In genomic region chr12:12715459-12716150, GRCh38 we compare ENCODE assay signal across 8 cellular contexts. TPM values are rescaled to one million over a fixed set of nuclear protein-coding genes. Genes with fewer than 3 reads are reported as not detected.
DNase-seq lines count a peak whose midpoint lies in the region; ATAC-seq and TF ChIP-seq lines count a peak whose summit lies in the region.

No MANE protein-coding gene starts in this region.

- ATAC-seq in GM19395 (IDR thresholded peaks at IDR 0.05; ENCODE audit: unreplicated experiment) = peak; percentile 42
- ATAC-seq in GM18519 (IDR thresholded peaks at IDR 0.05; ENCODE audit: low FRiP score, unreplicated experiment) = no peak

- in situ Hi-C loops in Caki2 (cut with HindIII; ENCODE audit: low pct_unique_long_range_greater_than_20kb, low sequenced_read_pairs) = no loop called here

- peaks cover 18% of the 10 kb centered on the region for H3K36me3 ChIP-seq in HUES64 (ENCODE audit: insufficient read depth, low read length)
- peaks cover 5 to 10% (median 5%) of the 10 kb centered on the region in 3 donors for H3K36me3 ChIP-seq in skeletal muscle tissue (ENCODE audit: control insufficient read depth in 3 of 3, insufficient read depth in 3 of 3, low read length in 3 of 3)

- TF ChIP-seq CTCF in fibroblast of the aortic adventitia (IDR thresholded peaks at IDR 0.05; ENCODE audit: insufficient read depth, low read length) = no peak

- H3K27me3 ChIP-seq in HUES64 (ENCODE audit: insufficient read depth, low read length) (peaks cover 18% of the 10 kb centered on the region), skeletal muscle tissue (ENCODE audit: control insufficient read depth in 3 of 3, insufficient read depth in 3 of 3, low read length in 3 of 3) (no peaks in the 10 kb centered on the region)

- H3K27ac ChIP-seq in HUES64 (ENCODE audit: low read depth, low read length) (no peak overlapping the region), skeletal muscle tissue (ENCODE audit: low read depth, low read length) (peak overlapping the region; percentile 98)

- H3K4me1 ChIP-seq in HUES64 (ENCODE audit: insufficient read depth, low read length) (peaks cover 40% of the 10 kb centered on the region), skeletal muscle tissue (ENCODE audit: control insufficient read depth in 3 of 3, insufficient read depth in 3 of 3, low read length in 3 of 3) (peaks cover 29 to 44% (median 30%) of the 10 kb centered on the region in 3 donors)

- H3K9ac ChIP-seq in HUES64 (ENCODE audit: low read depth, low read length) = no peak overlapping the region
- peak overlapping the region in 2 of 3 donors; percentile 95 to 99 for H3K9ac ChIP-seq in skeletal muscle tissue (ENCODE audit: low read depth in 1 of 3, low read length in 3 of 3)

- H3K4me3 ChIP-seq in HUES64 (ENCODE audit: low read length) (peak overlapping the region; percentile 81), fibroblast of the aortic adventitia (ENCODE audit: low read depth, low read length) (peak overlapping the region; percentile 81), skeletal muscle tissue (ENCODE audit: low read length in 3 of 3) (peak overlapping the region; percentile 92 to 98 (median 93))

- DNase-seq in Caki2 (ENCODE audit: low read depth) (peak; percentile 57), fibroblast of the aortic adventitia (ENCODE audit: low read depth) (no peak), HCEC 1CT (no peak)
- peak; percentile 31 for DNase-seq in activated CD4-positive, alpha-beta T cell treated with anti-CD3 and anti-CD28 coated beads, Interleukin-2, amount 50 U/mL, for 1 hour

- 48% methylated on average over 10 of the region's 10 CpGs for whole genome bisulfite sequencing in HUES64

- H3K9me3 ChIP-seq in HUES64 (ENCODE audit: insufficient read depth, low read depth, low read length) (no peaks in the 10 kb centered on the region), skeletal muscle tissue (ENCODE audit: control insufficient read depth in 3 of 3, low read length in 3 of 3) (no peaks in the 10 kb centered on the region)

RNA-seq across cellular contexts. Expression of gene CDKN1B, which starts 1.6 kb away (rescaled TPM):
- 43.9 and 45.0 TPM in 2 replicates for total RNA-seq in Caki2 (2014; rRNA removed; shearing (Covaris generic); ENCODE audit: low replicate concordance)
- polyA plus RNA-seq in HUES64 (2013, experiment 1 of 2) = 12.7 TPM
- polyA plus RNA-seq in HUES64 (2013, experiment 2 of 2) = 19.9 TPM
- total RNA-seq in fibroblast of the aortic adventitia (ENCODE audit: low replicate concordance) (28.4 and 41.2 TPM in 2 replicates), skeletal muscle tissue (62.1 TPM)

RNA-seq across cellular contexts. Expression of gene GPR19, which starts 19.6 kb away (rescaled TPM):
- 4.8 and 6.1 TPM in 2 replicates for total RNA-seq in Caki2 (2014; rRNA removed; shearing (Covaris generic); ENCODE audit: low replicate concordance)
- 14.3 TPM for polyA plus RNA-seq in HUES64 (2013, experiment 1 of 2)
- polyA plus RNA-seq in HUES64 (2013, experiment 2 of 2) = 17.4 TPM
- 1.2 and 2.4 TPM in 2 replicates for total RNA-seq in fibroblast of the aortic adventitia (ENCODE audit: low replicate concordance)
- 0.52 TPM for total RNA-seq in skeletal muscle tissue

Comparison
In these comparisons a context has a peak if more than half of its experiments do, and no peak if none do; other contexts are left out.
1. DNase-seq: peak in Caki2 (single experiment) and activated CD4-positive, alpha-beta T cell treated with anti-CD3 and anti-CD28 coated beads, Interleukin-2, amount 50 U/mL, for 1 hour (single experiment); none in fibroblast of the aortic adventitia (single experiment) and HCEC 1CT (single experiment).
2. Peak in every context shown above with its lines, with median percentiles within 50 percentile points of each other: H3K4me3 ChIP-seq.